In the genomic region with DNA sequence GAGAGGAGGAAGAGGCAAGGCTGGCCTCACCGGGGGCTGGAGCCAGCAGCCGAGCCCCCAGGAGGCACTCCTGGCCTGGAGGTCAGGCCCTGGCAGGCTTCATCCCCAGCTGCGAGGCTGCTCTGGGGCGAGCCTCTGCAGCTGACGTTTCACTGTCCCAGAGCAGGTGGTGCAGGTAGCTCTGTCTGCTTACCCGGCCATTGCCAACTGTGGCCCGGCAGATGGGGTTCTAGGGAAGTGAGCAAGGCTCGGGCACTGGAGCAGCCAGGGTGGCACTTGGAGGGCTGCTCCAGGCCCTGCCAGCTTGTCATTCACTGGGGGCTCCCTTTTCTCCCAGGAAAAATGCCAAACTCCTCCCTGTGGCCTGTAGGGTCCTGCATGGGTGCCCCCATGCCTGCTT, we compare ENCODE assay signal across 26 cellular contexts.
"Had no signal": no experiment of that assay in that cellular context is flagged by ENCODE, and none has a peak within 500 bp of the region (broad histone marks: within the 10 kb centered on the region; RNA-seq: fewer than 3 reads in every experiment).

No MANE protein-coding gene starts in this region.

- ATAC-seq: heart right ventricle; left colon; left lung; naive thymus-derived CD8-positive, alpha-beta T cell; right lobe of liver; stimulated activated memory B cell treated with anti-CD40 and anti-IgM and Interleukin-4, amounts not matched to agents 10 μg/mL and 1 μg/mL and 100 μg/mL, for 72 hours; stimulated activated naive CD8-positive, alpha-beta T cell treated with anti-CD3 and anti-CD28 coated beads, Interleukin-15, Interleukin-2, amounts not matched to agents 100 U/mL and 50 U/mL, for 24 hours had no signal

- H3K36me3 Mint-ChIP-seq: neural progenitor cell; stimulated activated memory B cell treated with anti-CD40 and anti-IgM and Interleukin-4, amounts not matched to agents 10 μg/mL and 1 μg/mL and 100 μg/mL, for 72 hours had no signal

- H3K27me3 ChIP-seq: hepatocyte, neural progenitor cell, ovary, right atrium auricular region, right lobe of liver, testis, thyroid gland, upper lobe of left lung, vagina had no signal

- H3K4me3 ChIP-seq: heart right ventricle, hepatocyte, left lung, lung, neural progenitor cell, ovary, right atrium auricular region, right lobe of liver, smooth muscle cell, stomach, testis, thyroid gland, transverse colon, upper lobe of left lung, vagina had no signal

- H3K79me2 ChIP-seq: hepatocyte had no signal

- H3K27ac Mint-ChIP-seq: naive thymus-derived CD8-positive, alpha-beta T cell; nephron progenitor cell; progenitor cell of endocrine pancreas; stimulated activated memory B cell treated with anti-CD40 and anti-IgM and Interleukin-4, amounts not matched to agents 10 μg/mL and 1 μg/mL and 100 μg/mL, for 72 hours had no signal

- H3K4me2 ChIP-seq: hepatocyte, neural progenitor cell, smooth muscle cell had no signal

- DNase-seq: heart right ventricle; left colon; left lung; midbrain; nephron progenitor cell; ovary; stimulated activated CD4-positive, alpha-beta T cell treated with anti-CD3 and anti-CD28 coated beads, Interleukin-1b, Interleukin-23, amount 100 ng/mL, for 48 hours; stimulated activated CD4-positive, alpha-beta T cell treated with anti-CD3 and anti-CD28 coated beads, Interleukin-2, amount 100 ng/mL, for 48 hours; stimulated activated CD4-positive, alpha-beta T cell treated with anti-CD3 and anti-CD28 coated beads, Interleukin-4, amount 100 ng/mL, for 4 hours; stimulated activated CD8-positive, alpha-beta memory T cell treated with anti-CD3 and anti-CD28 coated beads, Interleukin-4, amount 100 ng/mL, for 48 hours; stimulated activated naive CD8-positive, alpha-beta T cell treated with anti-CD3 and anti-CD28 coated beads, Interleukin-15, Interleukin-2, amounts not matched to agents 100 U/mL and 50 U/mL, for 24 hours; stomach; testis; thyroid gland; transverse colon; upper lobe of left lung had no signal

- H3K9me3 ChIP-seq: left lung, ovary, right lobe of liver, testis, thyroid gland, transverse colon, vagina had no signal

- H3K4me1 ChIP-seq: heart right ventricle, left lung, right atrium auricular region, right lobe of liver, testis, thyroid gland, upper lobe of left lung, vagina had no signal

- H3K36me3 ChIP-seq: heart right ventricle, left lung, neural progenitor cell, ovary, right atrium auricular region, right lobe of liver, stomach, thyroid gland, transverse colon, upper lobe of left lung, vagina had no signal

- H3K4me3 Mint-ChIP-seq: naive thymus-derived CD8-positive, alpha-beta T cell; nephron progenitor cell; neural progenitor cell; stimulated activated memory B cell treated with anti-CD40 and anti-IgM and Interleukin-4, amounts not matched to agents 10 μg/mL and 1 μg/mL and 100 μg/mL, for 72 hours had no signal

- H3K9ac ChIP-seq: neural progenitor cell had no signal

- H3K27ac ChIP-seq: heart right ventricle, left lung, neural progenitor cell, ovary, right atrium auricular region, right lobe of liver, stomach, testis, thyroid gland, transverse colon, upper lobe of left lung, vagina had no signal

- H2AFZ ChIP-seq: hepatocyte, neural progenitor cell had no signal
